In genomic region chr17:32281011-32281451, GRCh38 we compare ENCODE assay signal across 13 cellular contexts. TPM values are rescaled to one million over a fixed set of nuclear protein-coding genes. Genes with fewer than 3 reads are reported as not detected.
DNase-seq lines count a peak whose midpoint lies in the region; ATAC-seq and TF ChIP-seq lines count a peak whose summit lies in the region.
"Had no signal": no experiment of that assay in that cellular context is flagged by ENCODE, and none has a peak within 500 bp of the region (broad histone marks: within the 10 kb centered on the region; RNA-seq: fewer than 3 reads in every experiment).

No MANE protein-coding gene starts in this region.

- H3K36me3 ChIP-seq in HEK293 (ENCODE audit: control insufficient read depth in 2 of 2, insufficient read depth in 1 of 2, low read length in 2 of 2) (no peaks in the 10 kb centered on the region), neural progenitor cell (no peaks in the 10 kb centered on the region)
- H3K36me3 ChIP-seq: tibial nerve had no signal

- H3K4me3 ChIP-seq in HEK293 (ENCODE audit: low read depth, low read length): no peak overlapping the region
- H3K4me3 ChIP-seq in neural progenitor cell: peak overlapping the region; percentile 22
- H3K4me3 ChIP-seq: tibial nerve had no signal

- CTCF ChIA-PET in HEK293 (lab: Yijun Ruan, JAX): interaction anchor here (1.1 kb wide), 1 partner anchor 15 kb away, joined by 3 read pairs; no protein-coding TSS in a partner anchor

- peaks cover 77% of the 10 kb centered on the region for H3K4me1 Mint-ChIP-seq in brain
- peaks cover 48% of the 10 kb centered on the region for H3K4me1 Mint-ChIP-seq in neural progenitor cell
- H3K4me1 Mint-ChIP-seq: CD4-positive, CD25-positive, alpha-beta regulatory T cell had no signal

- H3F3A ChIP-seq in neural progenitor cell (ENCODE audit: low read depth): peaks cover 37% of the 10 kb centered on the region

- no peaks in the 10 kb centered on the region for H3K27me3 ChIP-seq in neural progenitor cell

- no peak for TF ChIP-seq CTCF in HEK293 (tag by site-specific recombination; IDR thresholded peaks at IDR 0.05)
- no peak for TF ChIP-seq CTCF in brain (conservative IDR thresholded peaks at IDR 0.05)
- no peak for TF ChIP-seq CTCF in neural progenitor cell (IDR thresholded peaks at IDR 0.05)

- H3K27ac Mint-ChIP-seq in brain (peak overlapping the region; percentile 79 to 98 (median 83)), neural progenitor cell (peak overlapping the region; percentile 94)

- H3K4me3 Mint-ChIP-seq in brain (peak overlapping the region in 1 of 5 experiments; percentile 62), neural progenitor cell (peak overlapping the region; percentile 60)

- DNase-seq in NCI-H2081 treated with DMSO at 0.1 percent for 48 hours (lab: John Stamatoyannopoulos, UW) (peak; percentile 74), neural progenitor cell (ENCODE audit: low spot score) (peak; percentile 78), NOMO-1 treated with DMSO at 0.1 percent for 48 hours (lab: John Stamatoyannopoulos, UW; ENCODE audit: unreplicated experiment) (no peak)
- no peak for DNase-seq in stimulated activated naive CD8-positive, alpha-beta T cell treated with anti-CD3 and anti-CD28 coated beads, Interleukin-15, Interleukin-2, amounts not matched to agents 100 U/mL and 50 U/mL, for 24 hours
- DNase-seq: amniotic stem cell; CD4-positive, CD25-positive, alpha-beta regulatory T cell; effector CD4-positive, alpha-beta T cell had no signal

- peaks cover 0 to 2% (median 0%) of the 10 kb centered on the region in 5 experiments for H3K9me3 Mint-ChIP-seq in brain
- H3K9me3 Mint-ChIP-seq in neural progenitor cell: no peaks in the 10 kb centered on the region
- H3K9me3 Mint-ChIP-seq: CD4-positive, CD25-positive, alpha-beta regulatory T cell had no signal

- H3K36me3 Mint-ChIP-seq in brain (no peaks in the 10 kb centered on the region), neural progenitor cell (no peaks in the 10 kb centered on the region)
- H3K36me3 Mint-ChIP-seq: CD4-positive, CD25-positive, alpha-beta regulatory T cell had no signal

- H3K27me3 Mint-ChIP-seq in brain (peaks cover 8% of the 10 kb centered on the region), neural progenitor cell (ENCODE audit: insufficient read depth, low read depth) (peaks cover 8% of the 10 kb centered on the region)

- no peak for ATAC-seq in stimulated activated naive CD8-positive, alpha-beta T cell treated with anti-CD3 and anti-CD28 coated beads, Interleukin-15, Interleukin-2, amounts not matched to agents 100 U/mL and 50 U/mL, for 24 hours
- ATAC-seq in GM19324 (IDR thresholded peaks at IDR 0.05; ENCODE audit: low FRiP score, unreplicated experiment): no peak
- ATAC-seq in HG02642 (IDR thresholded peaks at IDR 0.05; ENCODE audit: poor library complexity, unreplicated experiment): no peak
- ATAC-seq: left lobe of liver had no signal

- H3K27ac ChIP-seq in HEK293 (ENCODE audit: extremely low read depth, low read depth, low read length) (no peak overlapping the region; the same call in 1 of the 2 replicates), neural progenitor cell (no peak overlapping the region)
- H3K27ac ChIP-seq: tibial nerve had no signal

- peaks cover 19% of the 10 kb centered on the region for H4K20me1 ChIP-seq in neural progenitor cell (ENCODE audit: low read depth)

- H3K9me3 ChIP-seq in HEK293 (ENCODE audit: control insufficient read depth, insufficient read depth, low read depth, low read length) (no peaks in the 10 kb centered on the region), neural progenitor cell (ENCODE audit: low read depth) (no peaks in the 10 kb centered on the region)
- H3K9me3 ChIP-seq: tibial nerve had no signal

- H3K9ac ChIP-seq in neural progenitor cell: no peak overlapping the region

- POLR2A ChIA-PET in HEK293 (lab: Yijun Ruan, JAX): no interaction called here

- H3K4me2 ChIP-seq in neural progenitor cell: peak overlapping the region; percentile 65

- H3K4me1 ChIP-seq in HEK293 (ENCODE audit: control insufficient read depth, insufficient read depth, low read length) (peaks cover 3% of the 10 kb centered on the region; the same call in 1 of the 2 replicates), neural progenitor cell (peaks cover 27% of the 10 kb centered on the region)

- no peaks in the 10 kb centered on the region for H3K79me2 ChIP-seq in neural progenitor cell (ENCODE audit: low read depth)

- no peak overlapping the region for H2AFZ ChIP-seq in neural progenitor cell (replicated peaks)

TF ChIP-seq in HEK293, 187 proteins besides CTCF, POLR2A, EP300 and RAD21:
- TF ChIP-seq ZNF398 (tag by site-specific recombination; IDR thresholded peaks at IDR 0.05): peak; percentile 65; the same call in 1 of the 2 replicates
- TF ChIP-seq PRDM4 (tag by site-specific recombination; IDR thresholded peaks at IDR 0.05): no peak
- peak; percentile 29; the same call in 1 of the 2 replicates for TF ChIP-seq GLIS2 (tag by site-specific recombination; IDR thresholded peaks at IDR 0.05)
- TF ChIP-seq KLF1 (tag by site-specific recombination; IDR thresholded peaks at IDR 0.05): peak; percentile 63

RNA-seq across cellular contexts. Expression of gene RHBDL3, which starts 15.4 kb away (rescaled TPM):
- 26.6 TPM for polyA plus RNA-seq in brain (ENCODE audit: insufficient read depth, low read depth, low replicate concordance)
- total RNA-seq in neural progenitor cell (ENCODE audit: low replicate concordance): 2.5 and 3.7 TPM in 2 replicates
- total RNA-seq: CD4-positive, CD25-positive, alpha-beta regulatory T cell had no signal
- polyA plus RNA-seq: CD4-positive, CD25-positive, alpha-beta regulatory T cell had no signal

Comparison
In these comparisons a context has a peak if more than half of its experiments do, and no peak if none do; other contexts are left out.
1. DNase-seq: peak in NCI-H2081 treated with DMSO at 0.1 percent for 48 hours (single experiment) and neural progenitor cell (single experiment); none in stimulated activated naive CD8-positive, alpha-beta T cell treated with anti-CD3 and anti-CD28 coated beads, Interleukin-15, Interleukin-2, amounts not matched to agents 100 U/mL and 50 U/mL, for 24 hours (single experiment) and NOMO-1 treated with DMSO at 0.1 percent for 48 hours (single experiment).